Comparison of ENCODE assay signal across 10 cellular contexts in the genomic region with DNA sequence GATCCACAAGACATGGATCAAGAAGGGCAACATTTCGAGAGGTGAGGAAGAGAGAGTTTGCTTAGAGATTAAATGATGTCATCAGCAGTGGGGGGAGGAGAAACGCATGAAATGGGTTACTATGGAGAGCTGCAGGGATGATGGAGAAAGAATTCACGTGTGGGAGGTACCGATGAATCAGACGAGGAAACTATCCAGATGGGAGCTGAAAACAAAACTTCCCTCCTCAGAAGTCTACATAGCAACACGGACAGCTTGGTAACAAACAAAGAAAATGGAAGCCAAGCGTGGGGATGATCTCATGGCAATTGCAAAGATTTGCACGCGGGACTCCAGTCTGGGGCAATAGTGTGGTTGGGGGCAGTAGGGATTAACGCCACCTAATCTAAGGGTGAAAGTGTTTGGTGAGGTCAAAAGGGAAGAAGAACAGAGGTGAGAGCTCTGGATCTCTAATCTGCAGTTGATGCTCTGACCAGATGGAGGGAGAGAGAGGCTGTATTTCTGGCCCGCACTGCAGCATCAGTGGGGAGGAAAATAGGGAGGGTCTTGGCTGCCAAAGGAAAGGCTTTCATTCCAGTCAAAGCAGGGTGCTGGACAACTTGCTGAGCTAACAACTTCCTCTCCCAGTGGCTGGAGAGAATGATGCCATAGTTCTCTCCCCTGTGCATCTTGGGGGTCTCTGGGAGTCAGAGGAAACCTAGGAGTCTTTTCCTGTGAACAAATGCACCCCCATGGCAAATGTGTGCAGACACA. TPM values are rescaled to one million over a fixed set of nuclear protein-coding genes. Genes with fewer than 3 reads are reported as not detected.
DNase-seq lines count a peak whose midpoint lies in the region; ATAC-seq and TF ChIP-seq lines count a peak whose summit lies in the region.
"Had no signal": no experiment of that assay in that cellular context is flagged by ENCODE, and none has a peak within 500 bp of the region (broad histone marks: within the 10 kb centered on the region; RNA-seq: fewer than 3 reads in every experiment).

No MANE protein-coding gene starts in this region.

- H3K27me3 Mint-ChIP-seq in brain = peaks cover 7% of the 10 kb centered on the region

- H3K9me3 ChIP-seq in HEK293 (ENCODE audit: control insufficient read depth, insufficient read depth, low read depth, low read length) = no peaks in the 10 kb centered on the region

- no peak overlapping the region for H3K27ac ChIP-seq in HEK293 (ENCODE audit: extremely low read depth, low read depth, low read length)

- POLR2A ChIA-PET in HEK293 (lab: Yijun Ruan, JAX) = no interaction called here

- H3K36me3 ChIP-seq in HEK293 (ENCODE audit: control insufficient read depth in 2 of 2, insufficient read depth in 1 of 2, low read length in 2 of 2) = no peaks in the 10 kb centered on the region

- peak; percentile 70 for DNase-seq in inferior parietal cortex (ENCODE audit: extremely low spot score)
- peak; percentile 70 for DNase-seq in superior temporal gyrus (ENCODE audit: extremely low spot score)
- no peak for DNase-seq in stimulated activated CD4-positive, alpha-beta T cell treated with anti-CD3 and anti-CD28 coated beads, Interleukin-1b, Interleukin-23, amount 100 ng/mL, for 48 hours
- DNase-seq in Kasumi-1 (lab: John Stamatoyannopoulos, UW) = no peak
- no peak for DNase-seq in SHP77 treated with DMSO at 0.1 percent for 48 hours (lab: John Stamatoyannopoulos, UW)
- DNase-seq: activated CD4-positive, alpha-beta T cell treated with anti-CD3 and anti-CD28 coated beads for 1 hour had no signal

- H3K4me3 ChIP-seq in HEK293 (ENCODE audit: low read depth, low read length) = no peak overlapping the region

- no peaks in the 10 kb centered on the region for H3K4me1 ChIP-seq in HEK293 (ENCODE audit: control insufficient read depth, insufficient read depth, low read length)

- TF ChIP-seq CTCF in HEK293 (tag by site-specific recombination; IDR thresholded peaks at IDR 0.05) (no peak), brain (conservative IDR thresholded peaks at IDR 0.05) (no peak)

- no peak for ATAC-seq in HG03432 (IDR thresholded peaks at IDR 0.05; ENCODE audit: unreplicated experiment)
- ATAC-seq: left lobe of liver had no signal

- no peaks in the 10 kb centered on the region for H3K9me3 Mint-ChIP-seq in brain

- peak overlapping the region in 1 of 5 experiments; percentile 33 for H3K4me3 Mint-ChIP-seq in brain

- H3K27ac Mint-ChIP-seq in brain = peak overlapping the region; percentile 25 to 87 (median 80)

- peaks cover 13% of the 10 kb centered on the region for H3K4me1 Mint-ChIP-seq in brain

- no peaks in the 10 kb centered on the region for H3K36me3 Mint-ChIP-seq in brain

- CTCF ChIA-PET in HEK293 (lab: Yijun Ruan, JAX) = interaction anchor here (0.5 kb wide), 1 partner anchor 357 kb away, joined by 3 read pairs; no protein-coding TSS in a partner anchor

TF ChIP-seq in HEK293, 187 proteins besides CTCF, POLR2A, EP300 and RAD21:
- TF ChIP-seq ZNF2 (tag by site-specific recombination; IDR thresholded peaks at IDR 0.05) (no peak), ZFHX2 (tag by site-specific recombination; conservative IDR thresholded peaks at IDR 0.05) (peak; percentile 24; the same call in 1 of the 2 replicates), ZNF175 (tag by site-specific recombination; IDR thresholded peaks at IDR 0.05) (no peak), ZNF426 (tag by site-specific recombination; IDR thresholded peaks at IDR 0.05) (no peak), ZNF843 (tag by site-specific recombination; IDR thresholded peaks at IDR 0.05) (no peak), ZSCAN30 (tag by site-specific recombination; IDR thresholded peaks at IDR 0.05) (no peak), ZNF624 (tag by site-specific recombination; IDR thresholded peaks at IDR 0.05) (no peak)
- TF ChIP-seq, protein P1, sequence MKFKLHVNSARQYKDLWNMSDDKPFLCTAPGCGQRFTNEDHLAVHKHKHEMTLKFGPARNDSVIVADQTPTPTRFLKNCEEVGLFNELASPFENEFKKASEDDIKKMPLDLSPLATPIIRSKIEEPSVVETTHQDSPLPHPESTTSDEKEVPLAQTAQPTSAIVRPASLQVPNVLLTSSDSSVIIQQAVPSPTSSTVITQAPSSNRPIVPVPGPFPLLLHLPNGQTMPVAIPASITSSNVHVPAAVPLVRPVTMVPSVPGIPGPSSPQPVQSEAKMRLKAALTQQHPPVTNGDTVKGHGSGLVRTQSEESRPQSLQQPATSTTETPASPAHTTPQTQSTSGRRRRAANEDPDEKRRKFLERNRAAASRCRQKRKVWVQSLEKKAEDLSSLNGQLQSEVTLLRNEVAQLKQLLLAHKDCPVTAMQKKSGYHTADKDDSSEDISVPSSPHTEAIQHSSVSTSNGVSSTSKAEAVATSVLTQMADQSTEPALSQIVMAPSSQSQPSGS (tag by site-specific recombination; IDR thresholded peaks at IDR 0.05; ENCODE audit: low read depth) = peak; percentile 59
- TF ChIP-seq, protein P2, sequence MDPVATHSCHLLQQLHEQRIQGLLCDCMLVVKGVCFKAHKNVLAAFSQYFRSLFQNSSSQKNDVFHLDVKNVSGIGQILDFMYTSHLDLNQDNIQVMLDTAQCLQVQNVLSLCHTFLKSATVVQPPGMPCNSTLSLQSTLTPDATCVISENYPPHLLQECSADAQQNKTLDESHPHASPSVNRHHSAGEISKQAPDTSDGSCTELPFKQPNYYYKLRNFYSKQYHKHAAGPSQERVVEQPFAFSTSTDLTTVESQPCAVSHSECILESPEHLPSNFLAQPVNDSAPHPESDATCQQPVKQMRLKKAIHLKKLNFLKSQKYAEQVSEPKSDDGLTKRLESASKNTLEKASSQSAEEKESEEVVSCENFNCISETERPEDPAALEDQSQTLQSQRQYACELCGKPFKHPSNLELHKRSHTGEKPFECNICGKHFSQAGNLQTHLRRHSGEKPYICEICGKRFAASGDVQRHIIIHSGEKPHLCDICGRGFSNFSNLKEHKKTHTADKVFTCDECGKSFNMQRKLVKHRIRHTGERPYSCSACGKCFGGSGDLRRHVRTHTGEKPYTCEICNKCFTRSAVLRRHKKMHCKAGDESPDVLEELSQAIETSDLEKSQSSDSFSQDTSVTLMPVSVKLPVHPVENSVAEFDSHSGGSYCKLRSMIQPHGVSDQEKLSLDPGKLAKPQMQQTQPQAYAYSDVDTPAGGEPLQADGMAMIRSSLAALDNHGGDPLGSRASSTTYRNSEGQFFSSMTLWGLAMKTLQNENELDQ (tag by site-specific recombination; IDR thresholded peaks at IDR 0.05; ENCODE audit: low read depth) = no peak

RNA-seq across cellular contexts. Expression of a gene that starts 43.4 kb away (rescaled TPM):
- 0.59 TPM for polyA plus RNA-seq in brain (ENCODE audit: insufficient read depth, low read depth, low replicate concordance)

Comparison
In these comparisons a context has a peak if more than half of its experiments do, and no peak if none do; other contexts are left out.
1. DNase-seq: peak in inferior parietal cortex (single experiment) and superior temporal gyrus (single experiment); none in stimulated activated CD4-positive, alpha-beta T cell treated with anti-CD3 and anti-CD28 coated beads, Interleukin-1b, Interleukin-23, amount 100 ng/mL, for 48 hours (single experiment), Kasumi-1 (0 of 2) and SHP77 treated with DMSO at 0.1 percent for 48 hours (single experiment).